Comparison of ENCODE assay signal across 14 cellular contexts in the genomic region with DNA sequence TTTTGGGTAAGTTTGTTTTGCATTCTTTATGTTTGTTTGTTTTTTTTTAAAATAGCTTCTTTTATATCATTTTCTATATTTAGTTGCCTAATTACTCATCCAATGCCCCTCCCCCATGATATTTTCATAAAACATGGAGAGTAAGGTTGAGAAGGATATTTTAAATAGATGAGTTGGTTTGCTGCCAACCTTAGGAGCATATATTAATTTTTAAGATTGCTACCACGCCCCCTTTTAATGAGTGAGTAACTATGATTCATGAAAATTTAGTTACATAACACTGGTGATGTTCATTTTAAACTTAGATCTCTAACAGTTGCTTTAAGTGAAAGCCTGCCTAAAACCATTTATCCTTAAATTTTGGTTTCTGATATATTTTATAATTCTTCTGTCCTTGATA. TPM values are rescaled to one million over a fixed set of nuclear protein-coding genes. Genes with fewer than 3 reads are reported as not detected.
DNase-seq lines count a peak whose midpoint lies in the region; ATAC-seq, FAIRE-seq and TF ChIP-seq lines count a peak whose summit lies in the region.
"Had no signal": no experiment of that assay in that cellular context is flagged by ENCODE, and none has a peak within 500 bp of the region (broad histone marks: within the 10 kb centered on the region; RNA-seq: fewer than 3 reads in every experiment).

No MANE protein-coding gene starts in this region.

- no peak overlapping the region for H3K4me3 ChIP-seq in keratinocyte (ENCODE audit: control insufficient read depth in 2 of 3, extremely low read depth in 1 of 3, insufficient read depth in 2 of 3, low read depth in 1 of 3, low read length in 3 of 3)

- peaks cover 2% of the 10 kb centered on the region for H3K9me1 ChIP-seq in keratinocyte (ENCODE audit: control insufficient read depth, extremely low read depth, insufficient read depth, low read length)

- no peak overlapping the region for H2AFZ ChIP-seq in keratinocyte (ENCODE audit: control insufficient read depth, low read length)

- no peak for ATAC-seq in activated naive CD8-positive, alpha-beta T cell treated with anti-CD3 and anti-CD28 coated beads, Interleukin-2, amount 50 U/mL, for 24 hours
- no peak for ATAC-seq in GM18861 (IDR thresholded peaks at IDR 0.05; ENCODE audit: unreplicated experiment)
- ATAC-seq: HCT116 had no signal

- peaks cover 60% of the 10 kb centered on the region for H3K36me3 Mint-ChIP-seq in T-helper 2 cell treated with Interferon-gamma antibody and Interleukin-4, amounts not matched to agents 5 μg/mL and 100 μg/mL, for 36 hours (ENCODE audit: low read depth)
- H3K36me3 Mint-ChIP-seq in activated naive CD8-positive, alpha-beta T cell treated with anti-CD3 and anti-CD28 coated beads, Interleukin-2, amount 50 U/mL, for 24 hours (ENCODE audit: low read depth), result peaks cover 37% of the 10 kb centered on the region

- H3K79me2 ChIP-seq in keratinocyte (ENCODE audit: control insufficient read depth, insufficient read depth, low read length), result no peaks in the 10 kb centered on the region

- H3K27ac ChIP-seq in keratinocyte (ENCODE audit: control insufficient read depth, insufficient read depth, low read length), result peak overlapping the region; percentile 22

- peaks cover 14 to 18% of the 10 kb centered on the region in 2 experiments for H3K36me3 ChIP-seq in keratinocyte (ENCODE audit: control insufficient read depth in 2 of 2, extremely low read depth in 1 of 2, insufficient read depth in 2 of 2, low read length in 2 of 2)

- DNase-seq in T-helper 2 cell treated with Interferon-gamma antibody and Interleukin-4, amounts not matched to agents 5 μg/mL and 100 μg/mL, for 36 hours (ENCODE audit: low spot score), result no peak
- DNase-seq in T-helper 2 cell (no peak), HS-5 (ENCODE audit: low read depth) (peak; percentile 39), keratinocyte (ENCODE audit: low read depth, low spot score) (no peak), HEK293T (ENCODE audit: extremely low spot score) (no peak), NOMO-1 treated with dmso at 0.1 percent for 144 hours (lab: John Stamatoyannopoulos, UW; ENCODE audit: unreplicated experiment) (no peak)
- DNase-seq in activated naive CD8-positive, alpha-beta T cell treated with anti-CD3 and anti-CD28 coated beads, Interleukin-2, amount 50 U/mL, for 24 hours, result no peak
- DNase-seq: 8988T; Caco-2; occipital lobe; stimulated activated CD4-positive, alpha-beta T cell treated with anti-CD3 and anti-CD28 coated beads, Interleukin-12 subunit alpha, Interleukin-12 subunit beta, amount 100 ng/mL, for 4 hours had no signal

- dilution Hi-C loops in keratinocyte (cut with MboI; ENCODE audit: extremely low pct_ligation_motif_present, low sequenced_read_pairs), result no loop called here

- H3K27ac Mint-ChIP-seq in T-helper 2 cell treated with Interferon-gamma antibody and Interleukin-4, amounts not matched to agents 5 μg/mL and 100 μg/mL, for 36 hours, result peak overlapping the region; percentile 84
- H3K27ac Mint-ChIP-seq in activated naive CD8-positive, alpha-beta T cell treated with anti-CD3 and anti-CD28 coated beads, Interleukin-2, amount 50 U/mL, for 24 hours, result peak overlapping the region; percentile 76

- no peaks in the 10 kb centered on the region for H4K20me1 ChIP-seq in keratinocyte (ENCODE audit: control insufficient read depth, extremely low read depth, insufficient read depth, low read length)

- H3K9me3 ChIP-seq in keratinocyte (ENCODE audit: control insufficient read depth, low read depth, low read length), result no peaks in the 10 kb centered on the region
- H3K9me3 ChIP-seq: Caco-2 had no signal

- no peaks in the 10 kb centered on the region for H3K9me3 Mint-ChIP-seq in T-helper 2 cell treated with Interferon-gamma antibody and Interleukin-4, amounts not matched to agents 5 μg/mL and 100 μg/mL, for 36 hours
- H3K9me3 Mint-ChIP-seq in activated naive CD8-positive, alpha-beta T cell treated with anti-CD3 and anti-CD28 coated beads, Interleukin-2, amount 50 U/mL, for 24 hours, result no peaks in the 10 kb centered on the region

- H3K4me3 Mint-ChIP-seq in T-helper 2 cell treated with Interferon-gamma antibody and Interleukin-4, amounts not matched to agents 5 μg/mL and 100 μg/mL, for 36 hours, result peak overlapping the region; percentile 70
- H3K4me3 Mint-ChIP-seq in activated naive CD8-positive, alpha-beta T cell treated with anti-CD3 and anti-CD28 coated beads, Interleukin-2, amount 50 U/mL, for 24 hours, result no peak overlapping the region

- peaks cover 41% of the 10 kb centered on the region for H3K4me1 Mint-ChIP-seq in T-helper 2 cell treated with Interferon-gamma antibody and Interleukin-4, amounts not matched to agents 5 μg/mL and 100 μg/mL, for 36 hours (ENCODE audit: low read depth)
- peaks cover 38% of the 10 kb centered on the region for H3K4me1 Mint-ChIP-seq in activated naive CD8-positive, alpha-beta T cell treated with anti-CD3 and anti-CD28 coated beads, Interleukin-2, amount 50 U/mL, for 24 hours

- H3K4me1 ChIP-seq in keratinocyte (ENCODE audit: control insufficient read depth, extremely low read depth, insufficient read depth, low read length), result peaks cover 28% of the 10 kb centered on the region
- H3K4me1 ChIP-seq: Caco-2 had no signal

- H3K9ac ChIP-seq in keratinocyte (ENCODE audit: control insufficient read depth, extremely low read depth, insufficient read depth, low read length), result no peak overlapping the region

- POLR2A ChIA-PET in HEK293T (lab: Yijun Ruan, JAX), result no interaction called here

- no peaks in the 10 kb centered on the region for H3K27me3 ChIP-seq in keratinocyte (ENCODE audit: control insufficient read depth, extremely low read depth, insufficient read depth, low read length)

- no peak overlapping the region for H3K4me2 ChIP-seq in keratinocyte (ENCODE audit: control insufficient read depth, extremely low read depth, insufficient read depth, low read depth, low read length)

- FAIRE-seq in keratinocyte (lab: Jason Lieb, UNC), result no peak
- FAIRE-seq: colon had no signal

- CTCF ChIA-PET in HEK293T (lab: Yijun Ruan, JAX), result no interaction called here

- TF ChIP-seq CTCF in keratinocyte (optimal IDR thresholded peaks at IDR 0.05 in 1 of 3, IDR thresholded peaks at IDR 0.05 in 1 of 3, conservative IDR thresholded peaks at IDR 0.05 in 1 of 3; ENCODE audit: extremely low read depth in 1 of 3, insufficient read depth in 2 of 3, low read length in 3 of 3), result no peak

- H3K27me3 Mint-ChIP-seq in T-helper 2 cell treated with Interferon-gamma antibody and Interleukin-4, amounts not matched to agents 5 μg/mL and 100 μg/mL, for 36 hours (ENCODE audit: low read depth), result no peaks in the 10 kb centered on the region
- no peaks in the 10 kb centered on the region for H3K27me3 Mint-ChIP-seq in activated naive CD8-positive, alpha-beta T cell treated with anti-CD3 and anti-CD28 coated beads, Interleukin-2, amount 50 U/mL, for 24 hours

TF ChIP-seq in HEK293T, 16 proteins besides CTCF, POLR2A, EP300 and RAD21:
- TF ChIP-seq ZNF384 (IDR thresholded peaks at IDR 0.05) (no peak), TARDBP (IDR thresholded peaks at IDR 0.05) (no peak), BHLHE40 (IDR thresholded peaks at IDR 0.05; ENCODE audit: borderline replicate concordance) (no peak), SP1 (IDR thresholded peaks at IDR 0.05) (no peak), HDGF (IDR thresholded peaks at IDR 0.05; ENCODE audit: borderline replicate concordance) (no peak), CTBP1 (IDR thresholded peaks at IDR 0.05; ENCODE audit: borderline replicate concordance) (no peak), NFRKB (IDR thresholded peaks at IDR 0.05) (no peak), FOXK2 (IDR thresholded peaks at IDR 0.05) (no peak), ARNT (IDR thresholded peaks at IDR 0.05) (no peak), FOXM1 (IDR thresholded peaks at IDR 0.05; ENCODE audit: borderline replicate concordance) (no peak), FOXA1 (IDR thresholded peaks at IDR 0.05) (no peak), ELF4 (IDR thresholded peaks at IDR 0.05) (no peak), SUZ12 (IDR thresholded peaks at IDR 0.05) (no peak), LEF1 (IDR thresholded peaks at IDR 0.05; ENCODE audit: borderline replicate concordance) (no peak), L3MBTL2 (conservative IDR thresholded peaks at IDR 0.05) (no peak)
- TF ChIP-seq, protein P1, sequence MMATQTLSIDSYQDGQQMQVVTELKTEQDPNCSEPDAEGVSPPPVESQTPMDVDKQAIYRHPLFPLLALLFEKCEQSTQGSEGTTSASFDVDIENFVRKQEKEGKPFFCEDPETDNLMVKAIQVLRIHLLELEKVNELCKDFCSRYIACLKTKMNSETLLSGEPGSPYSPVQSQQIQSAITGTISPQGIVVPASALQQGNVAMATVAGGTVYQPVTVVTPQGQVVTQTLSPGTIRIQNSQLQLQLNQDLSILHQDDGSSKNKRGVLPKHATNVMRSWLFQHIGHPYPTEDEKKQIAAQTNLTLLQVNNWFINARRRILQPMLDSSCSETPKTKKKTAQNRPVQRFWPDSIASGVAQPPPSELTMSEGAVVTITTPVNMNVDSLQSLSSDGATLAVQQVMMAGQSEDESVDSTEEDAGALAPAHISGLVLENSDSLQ (IDR thresholded peaks at IDR 0.05), result no peak
TF ChIP-seq in HEK293T: peak in this region for 0.

RNA-seq across cellular contexts. Expression of a gene that starts 18.7 kb away (rescaled TPM):
- polyA plus RNA-seq in keratinocyte, result 113 to 166 TPM (median 114 TPM) in 3 replicates
- 46.0 TPM for polyA plus RNA-seq in keratinocyte (2011; ENCODE audit: low read depth)
- 110 and 176 TPM in 2 replicates for polyA plus RNA-seq in keratinocyte (2011; cell fraction: cytosol; rRNA removed)
- 86.9 and 148 TPM in 2 replicates for polyA plus RNA-seq in keratinocyte (2011; cell fraction: nucleus; rRNA removed)
- polyA plus RNA-seq in keratinocyte (2012; ENCODE audit: low replicate concordance), result 172 and 174 TPM in 2 replicates
- polyA minus RNA-seq in keratinocyte, result 20.5 to 54.1 TPM (median 36.5 TPM) in 3 replicates
- polyA minus RNA-seq in keratinocyte (2011; cell fraction: cytosol; rRNA and poly(A)+ RNA removed), result 76.4 TPM
- 40.4 and 51.7 TPM in 2 replicates for polyA minus RNA-seq in keratinocyte (2011; cell fraction: nucleus; rRNA and poly(A)+ RNA removed)
